Comparison of ENCODE assay signal across 9 cellular contexts in the genomic region with DNA sequence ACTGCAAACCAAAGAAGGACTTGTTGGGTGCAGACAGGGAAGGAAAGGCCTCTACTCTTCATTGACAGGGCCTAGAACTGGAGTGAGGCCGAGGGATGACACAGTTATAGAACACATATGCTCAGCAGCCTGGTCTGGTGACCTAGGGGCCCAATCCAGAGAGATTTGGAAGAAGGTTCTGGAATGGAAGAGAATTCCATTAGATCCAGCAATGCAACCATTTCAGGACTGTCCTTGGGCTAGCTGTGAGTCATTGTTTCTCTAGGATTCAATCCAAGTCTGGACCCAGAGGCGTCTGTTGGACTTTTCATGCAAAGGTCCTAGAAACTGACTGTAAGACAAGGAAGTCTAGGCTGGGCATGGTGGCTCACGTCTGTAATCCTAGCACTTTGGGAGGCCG. TPM values are rescaled to one million over a fixed set of nuclear protein-coding genes. Genes with fewer than 3 reads are reported as not detected.
DNase-seq lines count a peak whose midpoint lies in the region; ATAC-seq and TF ChIP-seq lines count a peak whose summit lies in the region.
"Had no signal": no experiment of that assay in that cellular context is flagged by ENCODE, and none has a peak within 500 bp of the region (broad histone marks: within the 10 kb centered on the region; RNA-seq: fewer than 3 reads in every experiment).

No MANE protein-coding gene starts in this region.

- CTCF ChIA-PET in mammary epithelial cell (lab: Charles Lee; ENCODE audit: low non-redundant PET): interaction anchor here (0.5 kb wide), 1 partner anchor 117 kb away, joined by 3 read pairs; no protein-coding TSS in a partner anchor

- in situ Hi-C loops in mammary epithelial cell (cut with MboI; ENCODE audit: low sequenced_read_pairs in 2 of 2): no loop called here

- DNase-seq in HT1080 (ENCODE audit: low read depth) (peak; percentile 61), mammary epithelial cell (peak; percentile 42), kidney epithelial cell (ENCODE audit: low read depth) (peak; percentile 18), GDM1 (lab: John Stamatoyannopoulos, UW) (no peak), H7 (no peak), lower leg skin (ENCODE audit: low spot score in 2 of 2) (no peak)
- DNase-seq: WERI-Rb-1 had no signal

- dilution Hi-C loops in mammary epithelial cell (cut with HindIII; ENCODE audit: low sequenced_read_pairs): no loop called here

- H3K4me2 ChIP-seq in mammary epithelial cell (ENCODE audit: insufficient read depth, low read depth, low read length): no peak overlapping the region

- H3K36me3 ChIP-seq in mammary epithelial cell (ENCODE audit: insufficient read depth, low read length) (no peaks in the 10 kb centered on the region), kidney epithelial cell (ENCODE audit: control insufficient read depth, insufficient read depth, low read length) (no peaks in the 10 kb centered on the region), H7 (replicated peaks; ENCODE audit: control insufficient read depth, insufficient read depth, low read length) (no peaks in the 10 kb centered on the region)
- H3K36me3 ChIP-seq: WERI-Rb-1 had no signal

- no peak for ATAC-seq in esophagus mucosa

- no peaks in the 10 kb centered on the region for H3K27me3 ChIP-seq in mammary epithelial cell (ENCODE audit: insufficient read depth, low read length)
- H3K27me3 ChIP-seq in kidney epithelial cell (ENCODE audit: control insufficient read depth, insufficient read depth, low read length): no peaks in the 10 kb centered on the region
- no peaks in the 10 kb centered on the region for H3K27me3 ChIP-seq in H7 (ENCODE audit: control insufficient read depth, insufficient read depth, low read length)

- no peaks in the 10 kb centered on the region for H3K9me3 ChIP-seq in mammary epithelial cell (replicated peaks; ENCODE audit: insufficient read depth, low read length)

- no peak overlapping the region for H2AFZ ChIP-seq in mammary epithelial cell (ENCODE audit: low read depth, low read length)

- no peak overlapping the region for H3K9ac ChIP-seq in mammary epithelial cell (ENCODE audit: insufficient read depth, low read length)

- TF ChIP-seq CTCF in mammary epithelial cell (conservative IDR thresholded peaks at IDR 0.05 in 1 of 2, IDR thresholded peaks at IDR 0.05 in 1 of 2; ENCODE audit: extremely low read depth in 1 of 2, insufficient read depth in 1 of 2, low read depth in 1 of 2, low read length in 2 of 2) (no peak), kidney epithelial cell (IDR thresholded peaks at IDR 0.05; ENCODE audit: insufficient read depth, low read length, poor library complexity, severe bottlenecking) (no peak), lower leg skin (IDR thresholded peaks at IDR 0.05) (no peak)

- 51% methylated on average over 3 of the region's 4 CpGs for WGBS in mammary epithelial cell (ENCODE audit: low coverage, missing lambda C conversion rate)
- WGBS in lower leg skin, 2 donors: 70 to 74% methylated on average over 4 of the region's 4 CpGs

- no peak for TF ChIP-seq POLR2A in lower leg skin (IDR thresholded peaks at IDR 0.05)

- no peak overlapping the region for H3K27ac ChIP-seq in mammary epithelial cell (ENCODE audit: insufficient read depth, low read depth, low read length)
- H3K27ac ChIP-seq: WERI-Rb-1 had no signal

- BruUV-seq in mammary epithelial cell (replicated peaks; lab: Mats Ljungman, UMichigan): no TSS peak

- no peaks in the 10 kb centered on the region for H3K4me1 ChIP-seq in mammary epithelial cell (ENCODE audit: insufficient read depth, low read length)

- H3K4me3 ChIP-seq in mammary epithelial cell (replicated peaks in 1 of 3; ENCODE audit: insufficient read depth in 1 of 3, low read depth in 2 of 3, low read length in 3 of 3) (no peak overlapping the region), kidney epithelial cell (ENCODE audit: low read depth, low read length) (no peak overlapping the region), H7 (ENCODE audit: insufficient read depth, low read depth, low read length) (no peak overlapping the region), lower leg skin (ENCODE audit: low read depth, poor library complexity, severe bottlenecking) (no peak overlapping the region)

- intact Hi-C loops in mammary epithelial cell (cut with micrococcal nuclease): no loop called here
- intact Hi-C loops in lower leg skin (cut with DNase I; ENCODE audit: low total_unique reads): no loop called here

- H4K20me1 ChIP-seq in mammary epithelial cell (ENCODE audit: insufficient read depth, low read length): no peaks in the 10 kb centered on the region

- no peaks in the 10 kb centered on the region for H3K79me2 ChIP-seq in mammary epithelial cell (ENCODE audit: insufficient read depth, low read length)

RNA-seq across cellular contexts. Expression of a gene that starts 59.2 kb away (rescaled TPM):
- not detected in 2 replicates for total RNA-seq in HT1080 (2014; rRNA removed; shearing (Covaris generic))
- not detected in 2 replicates for polyA plus RNA-seq in HT1080 (2015; cell fraction: cytosol; rRNA removed)
- polyA plus RNA-seq in HT1080 (2015; cell fraction: nucleus; rRNA removed): not detected in 2 replicates
- under 1 TPM in 1 of 2 donors, not detected in 1; 0.50 TPM for total RNA-seq in mammary epithelial cell
- 0.25 TPM for polyA plus RNA-seq in mammary epithelial cell
- not detected for polyA minus RNA-seq in mammary epithelial cell
- 0.46 and 0.68 TPM in 2 replicates for total RNA-seq in kidney epithelial cell
- 1.4 and 2.5 TPM in 2 replicates for total RNA-seq in H7 (2014; rRNA removed; shearing (Covaris generic))
- 1 to 10 TPM in 1 of 4 donors, under 1 TPM in 3; 0.23 to 1.2 (median 0.82) TPM for total RNA-seq in lower leg skin
- 1.2 TPM for total RNA-seq in esophagus mucosa
- total RNA-seq: activated T-helper 2 cell treated with anti-CD3 and anti-CD28 coated beads, Interferon-gamma antibody, Interleukin-2, Interleukin-4, amounts not matched to agents 10 μg/mL and 5 μg/mL and 100 μg/mL, durations not matched to agents 14 hours and 24 hours and 36 hours had no signal

Comparison
In these comparisons a context has a peak if more than half of its experiments do, and no peak if none do; other contexts are left out.
1. DNase-seq: peak in HT1080 (single experiment), mammary epithelial cell (single experiment) and kidney epithelial cell (single experiment); none in GDM1 (single experiment), H7 (single experiment) and lower leg skin (0 of 2).